32 cellular contexts compared by ENCODE assay signal in genomic region chr21:17539323-17539722, GRCh38. TPM values are rescaled to one million over a fixed set of nuclear protein-coding genes. Genes with fewer than 3 reads are reported as not detected.
DNase-seq lines count a peak whose midpoint lies in the region; ATAC-seq, FAIRE-seq and TF ChIP-seq lines count a peak whose summit lies in the region.
"Had no signal": no experiment of that assay in that cellular context is flagged by ENCODE, and none has a peak within 500 bp of the region (broad histone marks: within the 10 kb centered on the region; RNA-seq: fewer than 3 reads in every experiment).

No MANE protein-coding gene starts in this region.

- no peak overlapping the region for H3K4me2 ChIP-seq in Karpas-422 (ENCODE audit: low read depth, low read length, poor library complexity, severe bottlenecking)
- H3K4me2 ChIP-seq in GM12878 (ENCODE audit: control insufficient read depth, insufficient read depth) = no peak overlapping the region
- H3K4me2 ChIP-seq: KMS-11, PC-9 had no signal

- no peak for FAIRE-seq in GM12878 (lab: Jason Lieb, UNC)
- FAIRE-seq: D721Med, GM18507 had no signal

- TF ChIP-seq RAD21 in GM12878 (IDR thresholded peaks at IDR 0.05; ENCODE audit: insufficient read depth, low read depth, low read length) = no peak

- in situ Hi-C loops in GM12878 (cut with MboI) = no loop called here

- CTCF ChIA-PET in GM12878 (lab: Yijun Ruan, JAX) = interaction anchor here (1.6 kb wide), 1 partner anchor 152 kb away, joined by 3 read pairs; no protein-coding TSS in a partner anchor

- no peak overlapping the region for H3K4me3 ChIP-seq in Karpas-422 (ENCODE audit: low read length)
- no peak overlapping the region for H3K4me3 ChIP-seq in GM12878
- H3K4me3 ChIP-seq: esophagus squamous epithelium, heart left ventricle, left ventricle myocardium inferior, PC-9, sigmoid colon, upper lobe of left lung had no signal

- no peaks in the 10 kb centered on the region for H3K36me3 ChIP-seq in Karpas-422 (ENCODE audit: insufficient read depth, low read length)
- H3K36me3 ChIP-seq in GM12878 (ENCODE audit: control insufficient read depth in 2 of 2, insufficient read depth in 2 of 2, low read length in 1 of 2) = no peaks in the 10 kb centered on the region
- H3K36me3 ChIP-seq: esophagus squamous epithelium, heart left ventricle, left ventricle myocardium inferior, sigmoid colon, upper lobe of left lung had no signal

- TF ChIP-seq EP300 in GM12878 (IDR thresholded peaks at IDR 0.05; ENCODE audit: borderline replicate concordance in 1 of 2, control insufficient read depth in 1 of 2, low read depth in 2 of 2, low read length in 2 of 2) = no peak

- BruUV-seq in GM12878 (replicated peaks; lab: Mats Ljungman, UMichigan) = no TSS peak

- H3K27me3 ChIP-seq in Karpas-422 (ENCODE audit: low read length) (no peaks in the 10 kb centered on the region), GM12878 (replicated peaks in 1 of 2; ENCODE audit: control insufficient read depth in 2 of 2, insufficient read depth in 2 of 2, low read length in 1 of 2) (no peaks in the 10 kb centered on the region)
- H3K27me3 ChIP-seq: esophagus squamous epithelium, foreskin keratinocyte, heart left ventricle, sigmoid colon, upper lobe of left lung had no signal

- peaks cover 43% of the 10 kb centered on the region for H3K4me1 Mint-ChIP-seq in type B pancreatic cell (ENCODE audit: unreplicated experiment)

- SMC1A ChIA-PET in GM12878 (lab: Charles Lee; ENCODE audit: uncharacterized antibody, unreplicated experiment) = interaction anchor here (1.7 kb wide), 1 partner anchor 15 kb away, joined by 4 read pairs; no protein-coding TSS in a partner anchor

- intact Hi-C loops in GM12878 (cut with micrococcal nuclease; ENCODE audit: unreplicated experiment) = no loop called here

- H2AFZ ChIP-seq in Karpas-422 (ENCODE audit: low read length) (no peak overlapping the region), GM12878 (ENCODE audit: control insufficient read depth, low read depth, low read length) (no peak overlapping the region)
- H2AFZ ChIP-seq: PC-9 had no signal

- peak overlapping the region; percentile 13 for H3K27ac Mint-ChIP-seq in type B pancreatic cell
- H3K27ac Mint-ChIP-seq: activated T-helper 17 cell treated with anti-CD3 and anti-CD28 coated beads, Interleukin-2, amount 50 U/mL, for 72 hours; brain; CD4-positive, CD25-positive, alpha-beta regulatory T cell; dendritic cell treated with granulocyte-macrophage colony-stimulating factor and Interleukin-4, amounts not matched to agents 40 ng/mL and 50 ng/mL, for 4 days had no signal

- H3K9ac ChIP-seq in Karpas-422 (ENCODE audit: low read length) (no peak overlapping the region), GM12878 (ENCODE audit: control insufficient read depth, insufficient read depth, low read length) (no peak overlapping the region)
- H3K9ac ChIP-seq: KMS-11 had no signal

- H3K9me3 ChIP-seq in Karpas-422 (ENCODE audit: low read length) (no peaks in the 10 kb centered on the region), GM12878 (replicated peaks; ENCODE audit: control insufficient read depth, insufficient read depth, low read length) (no peaks in the 10 kb centered on the region)
- H3K9me3 ChIP-seq: esophagus squamous epithelium, sigmoid colon, upper lobe of left lung had no signal

- DNase-seq in Karpas-422 (peak; percentile 47), NOMO-1 treated with dmso at 0.1 percent for 144 hours (lab: John Stamatoyannopoulos, UW; ENCODE audit: unreplicated experiment) (peak; percentile 82), GM12878 (ENCODE audit: low read depth, low spot score) (no peak), type B pancreatic cell (ENCODE audit: extremely low spot score, unreplicated experiment) (no peak), NCI-H748 (lab: John Stamatoyannopoulos, UW; ENCODE audit: unreplicated experiment) (no peak)
- DNase-seq: activated CD4-positive, alpha-beta T cell treated with anti-CD3 and anti-CD28 coated beads for 48 hours; activated naive CD4-positive, alpha-beta T cell treated with anti-CD3 and anti-CD28 coated beads, Interleukin-2, amount 50 U/mL, for 16 hours; CD4-positive, CD25-positive, alpha-beta regulatory T cell; esophagus squamous epithelium; foreskin keratinocyte; H7; heart left ventricle; islet precursor cell; left ventricle myocardium inferior; MM.1S; NCI-H1436 treated with DMSO at 0.1 percent for 48 hours; NCI-H345; NCI-H82; PC-9; SHP77; sigmoid colon; stimulated activated CD4-positive, alpha-beta T cell treated with anti-CD3 and anti-CD28 coated beads, Interleukin-4, amount 100 ng/mL, for 1 hour; T-helper 9 cell; upper lobe of left lung had no signal

- TF ChIP-seq POLR2A in GM12878 (IDR thresholded peaks at IDR 0.05; ENCODE audit: low read depth, low read length) = no peak

- H4K20me1 ChIP-seq in Karpas-422 (ENCODE audit: insufficient read depth, low read depth, low read length) = no peaks in the 10 kb centered on the region
- no peaks in the 10 kb centered on the region for H4K20me1 ChIP-seq in GM12878 (ENCODE audit: control insufficient read depth, insufficient read depth)

- POLR2A ChIA-PET in GM12878 (lab: Charles Lee) = interaction anchor here (0.6 kb wide), 1 partner anchor 15 kb away, joined by 3 read pairs; no protein-coding TSS in a partner anchor

- H3K9me2 ChIP-seq in Karpas-422 (replicated peaks; ENCODE audit: insufficient read depth, low read length) = no peaks in the 10 kb centered on the region

- no peak for TF ChIP-seq CTCF in GM12878 (IDR thresholded peaks at IDR 0.05 in 2 of 3, conservative IDR thresholded peaks at IDR 0.05 in 1 of 3; ENCODE audit: control insufficient read depth in 2 of 3, extremely low read depth in 1 of 3, insufficient read depth in 1 of 3, low read depth in 3 of 3, low read length in 3 of 3)
- no peak for TF ChIP-seq CTCF in type B pancreatic cell (conservative IDR thresholded peaks at IDR 0.05)

- H3K27ac ChIP-seq in Karpas-422 (ENCODE audit: low read length) (no peak overlapping the region), GM12878 (ENCODE audit: control insufficient read depth, insufficient read depth) (no peak overlapping the region)
- H3K27ac ChIP-seq: esophagus squamous epithelium, foreskin keratinocyte, KMS-11, PC-9, sigmoid colon, upper lobe of left lung had no signal

- peaks cover 8% of the 10 kb centered on the region for H3K9me3 Mint-ChIP-seq in type B pancreatic cell
- H3K9me3 Mint-ChIP-seq: activated T-helper 17 cell treated with anti-CD3 and anti-CD28 coated beads, Interleukin-2, amount 50 U/mL, for 72 hours; dendritic cell treated with granulocyte-macrophage colony-stimulating factor and Interleukin-4, amounts not matched to agents 40 ng/mL and 50 ng/mL, for 4 days had no signal

- WGBS in GM12878 (ENCODE audit: insufficient coverage, insufficient replicate concordance, low lambda C conversion rate, missing lambda C conversion rate) = 0% methylated on average over 1 of the region's 1 CpG

- H3K4me3 Mint-ChIP-seq in type B pancreatic cell = peak overlapping the region; percentile 59
- H3K4me3 Mint-ChIP-seq: activated T-helper 17 cell treated with anti-CD3 and anti-CD28 coated beads, Interleukin-2, amount 50 U/mL, for 72 hours; brain; CD4-positive, CD25-positive, alpha-beta regulatory T cell; dendritic cell treated with granulocyte-macrophage colony-stimulating factor and Interleukin-4, amounts not matched to agents 40 ng/mL and 50 ng/mL, for 4 days had no signal

- RAD21 ChIA-PET in GM12878 (lab: Charles Lee; ENCODE audit: unreplicated experiment) = no interaction called here

- H3K4me1 ChIP-seq in Karpas-422 (ENCODE audit: low read length) (peaks cover 9% of the 10 kb centered on the region), GM12878 (ENCODE audit: control insufficient read depth, insufficient read depth, low read length) (no peaks in the 10 kb centered on the region)

- peaks cover 39% of the 10 kb centered on the region for H3K36me3 Mint-ChIP-seq in type B pancreatic cell
- H3K36me3 Mint-ChIP-seq: CD4-positive, CD25-positive, alpha-beta regulatory T cell had no signal

- no peaks in the 10 kb centered on the region for H3K27me3 Mint-ChIP-seq in type B pancreatic cell

- no peak for ATAC-seq in GM12878
- no peak for ATAC-seq in GM21717 (IDR thresholded peaks at IDR 0.05; ENCODE audit: unreplicated experiment)
- no peak for ATAC-seq in GM18858 (IDR thresholded peaks at IDR 0.05; ENCODE audit: unreplicated experiment)
- ATAC-seq: activated T-helper 17 cell treated with anti-CD3 and anti-CD28 coated beads, Interleukin-2, amount 50 U/mL, for 72 hours; foreskin keratinocyte had no signal

- no peaks in the 10 kb centered on the region for H3K79me2 ChIP-seq in Karpas-422 (ENCODE audit: low read length)
- H3K79me2 ChIP-seq in GM12878 (ENCODE audit: control insufficient read depth, insufficient read depth, low read length) = no peaks in the 10 kb centered on the region

TF ChIP-seq in GM12878, 131 proteins besides CTCF, POLR2A, EP300 and RAD21 (continues in another document):
- peak; percentile 48; the same call in 1 of the 2 replicates for TF ChIP-seq SPI1 (IDR thresholded peaks at IDR 0.05; ENCODE audit: borderline replicate concordance, insufficient read depth, low read depth, low read length)

RNA-seq across cellular contexts. Expression of gene CXADR, which starts 26.5 kb away (rescaled TPM):
- not detected in 2 replicates for total RNA-seq in Karpas-422 (2014; rRNA removed; shearing (Covaris generic); ENCODE audit: low replicate concordance)
- not detected in 2 replicates for total RNA-seq in GM12878 (2013; cell fraction: nucleolus; rRNA removed)
- total RNA-seq in GM12878 (2014; rRNA removed) = 0.23 and 0.44 TPM in 2 replicates
- total RNA-seq in GM12878 (2014; rRNA removed; fragmentation: Illumina TruSeq; extraction: Trizol) = 0.09 and 0.18 TPM in 2 replicates
- total RNA-seq in GM12878 (2021) = 0.11 and 0.13 TPM in 2 replicates
- polyA plus RNA-seq in GM12878 (2011; ENCODE audit: low read depth) = not detected
- polyA plus RNA-seq in GM12878 (2011; rRNA removed) = 0.01 and 0.12 TPM in 2 replicates
- not detected in 2 replicates for polyA plus RNA-seq in GM12878 (2011; cell fraction: cytosol; rRNA removed)
- 0.04 TPM in 1 of 2 replicates, not detected in the other for polyA plus RNA-seq in GM12878 (2011; cell fraction: nucleus; rRNA removed)
- polyA plus RNA-seq in GM12878 (2012) = 0.13 and 0.28 TPM in 2 replicates
- polyA plus RNA-seq in GM12878 (2014; fragmentation: Illumina TruSeq; extraction: Trizol) = 0.06 and 0.11 TPM in 2 replicates
- polyA plus RNA-seq in GM12878 (2014; fragmentation: Nextera tagmentation; extraction: Ambion mirVana) = under 1 TPM; 0.04 to 0.31 TPM
- polyA plus RNA-seq in GM12878 (2014; rRNA removed) = 0.03 and 0.13 TPM in 2 replicates
- under 1 TPM; 0.18 to 0.64 TPM for polyA plus RNA-seq in GM12878 (2016; fragmentation: Nextera tagmentation; extraction: Ambion mirVana)
- 0.07 TPM in 1 of 2 replicates, not detected in the other for polyA minus RNA-seq in GM12878 (2011; rRNA and poly(A)+ RNA removed)
- not detected in 2 replicates for polyA minus RNA-seq in GM12878 (2011; cell fraction: cytosol; rRNA and poly(A)+ RNA removed)
- not detected in 2 replicates for polyA minus RNA-seq in GM12878 (2011; cell fraction: nucleus; rRNA and poly(A)+ RNA removed)
- 47.3 and 52.1 TPM in 2 replicates for total RNA-seq in type B pancreatic cell (ENCODE audit: low replicate concordance)

Comparison
In these comparisons a context has a peak if more than half of its experiments do, and no peak if none do; other contexts are left out.
1. DNase-seq: peak in Karpas-422 (single experiment) and NOMO-1 treated with dmso at 0.1 percent for 144 hours (single experiment); none in GM12878 (single experiment), type B pancreatic cell (single experiment) and NCI-H748 (single experiment).
2. RNA of gene CXADR, which starts 26.5 kb away (total RNA-seq): 47.3 to 52.1 TPM in type B pancreatic cell; 0.09 to 0.44 TPM in GM12878 and not detected in Karpas-422; every median in the first group is over 10 times any median in the second.